In genomic region chr2:78979380-78980238, GRCh38 we compare ENCODE assay signal across 9 cellular contexts. TPM values are rescaled to one million over a fixed set of nuclear protein-coding genes. Genes with fewer than 3 reads are reported as not detected.
DNase-seq lines count a peak whose midpoint lies in the region; ATAC-seq and TF ChIP-seq lines count a peak whose summit lies in the region.
"Had no signal": no experiment of that assay in that cellular context is flagged by ENCODE, and none has a peak within 500 bp of the region (broad histone marks: within the 10 kb centered on the region; RNA-seq: fewer than 3 reads in every experiment).

No MANE protein-coding gene starts in this region.

- TF ChIP-seq CTCF in brain microvascular endothelial cell (IDR thresholded peaks at IDR 0.05; ENCODE audit: low read depth, low read length, missing control alignments) = peak; percentile 68

- no peak overlapping the region for H3K27ac Mint-ChIP-seq in activated CD4-positive, alpha-beta T cell treated with anti-CD3 and anti-CD28 coated beads, Interleukin-2, amount 10 ng/mL, durations not matched to agents 7 days and 5 days
- no peak overlapping the region for H3K27ac Mint-ChIP-seq in stimulated activated effector memory CD8-positive, alpha-beta T cell treated with anti-CD3 and anti-CD28 coated beads, Interleukin-12 subunit alpha, Interleukin-12 subunit beta, amount 100 ng/mL, for 72 hours

- no peak overlapping the region for H3K27ac ChIP-seq in brain microvascular endothelial cell
- peak overlapping the region; percentile 1 for H3K27ac ChIP-seq in mesodermal cell (ENCODE audit: low read depth, low read length, severe bottlenecking)

- H3K36me3 ChIP-seq in brain microvascular endothelial cell (replicated peaks) = no peaks in the 10 kb centered on the region
- H3K36me3 ChIP-seq in mesodermal cell (ENCODE audit: control insufficient read depth, insufficient read depth, low read length) = no peaks in the 10 kb centered on the region

- POLR2A ChIA-PET in activated CD4-positive, alpha-beta T cell treated with anti-CD3 and anti-CD28 coated beads, Interleukin-2, amount 10 ng/mL, durations not matched to agents 7 days and 5 days (lab: Charles Lee) = no interaction called here

- H3K27me3 Mint-ChIP-seq in activated CD4-positive, alpha-beta T cell treated with anti-CD3 and anti-CD28 coated beads, Interleukin-2, amount 10 ng/mL, durations not matched to agents 7 days and 5 days = no peaks in the 10 kb centered on the region
- H3K27me3 Mint-ChIP-seq: central memory CD8-positive, alpha-beta T cell had no signal

- ATAC-seq in HG02571 (IDR thresholded peaks at IDR 0.05; ENCODE audit: unreplicated experiment) = peak; percentile 38
- no peak for ATAC-seq in stimulated activated effector memory CD8-positive, alpha-beta T cell treated with anti-CD3 and anti-CD28 coated beads, Interleukin-12 subunit alpha, Interleukin-12 subunit beta, amount 100 ng/mL, for 72 hours

- no peaks in the 10 kb centered on the region for H3K9me3 Mint-ChIP-seq in activated CD4-positive, alpha-beta T cell treated with anti-CD3 and anti-CD28 coated beads, Interleukin-2, amount 10 ng/mL, durations not matched to agents 7 days and 5 days
- peaks cover 3% of the 10 kb centered on the region for H3K9me3 Mint-ChIP-seq in stimulated activated effector memory CD8-positive, alpha-beta T cell treated with anti-CD3 and anti-CD28 coated beads, Interleukin-12 subunit alpha, Interleukin-12 subunit beta, amount 100 ng/mL, for 72 hours

- H3K4me1 ChIP-seq in mesodermal cell (ENCODE audit: control insufficient read depth, insufficient read depth, low read length, poor library complexity, severe bottlenecking) = peaks cover 16% of the 10 kb centered on the region

- DNase-seq in activated CD4-positive, alpha-beta T cell treated with anti-CD3 and anti-CD28 coated beads, Interleukin-2, amount 10 ng/mL, durations not matched to agents 7 days and 5 days = peak; percentile 25
- DNase-seq in activated CD4-positive, alpha-beta T cell treated with anti-CD3 and anti-CD28 coated beads for 1 hour = no peak
- peak; percentile 50 for DNase-seq in NCI-H345 (lab: John Stamatoyannopoulos, UW)
- DNase-seq in brain microvascular endothelial cell = no peak
- DNase-seq in amniotic stem cell (lab: John Stamatoyannopoulos, UW) = no peak
- DNase-seq in stimulated activated effector memory CD8-positive, alpha-beta T cell treated with anti-CD3 and anti-CD28 coated beads, Interleukin-12 subunit alpha, Interleukin-12 subunit beta, amount 100 ng/mL, for 72 hours (ENCODE audit: low spot score in 2 of 2) = no peak

- H3K27me3 ChIP-seq in brain microvascular endothelial cell (replicated peaks) = no peaks in the 10 kb centered on the region

- H3K4me3 ChIP-seq in brain microvascular endothelial cell (ENCODE audit: low read depth, low read length) (no peak overlapping the region), mesodermal cell (ENCODE audit: extremely low read depth, insufficient read depth, low read length, poor library complexity, severe bottlenecking) (no peak overlapping the region)

- no peaks in the 10 kb centered on the region for H3K36me3 Mint-ChIP-seq in activated CD4-positive, alpha-beta T cell treated with anti-CD3 and anti-CD28 coated beads, Interleukin-2, amount 10 ng/mL, durations not matched to agents 7 days and 5 days (ENCODE audit: low read depth)
- H3K36me3 Mint-ChIP-seq in stimulated activated effector memory CD8-positive, alpha-beta T cell treated with anti-CD3 and anti-CD28 coated beads, Interleukin-12 subunit alpha, Interleukin-12 subunit beta, amount 100 ng/mL, for 72 hours = no peaks in the 10 kb centered on the region

- no peaks in the 10 kb centered on the region for H3K9me3 ChIP-seq in mesodermal cell (ENCODE audit: control insufficient read depth, low read length)

- WGBS in mesodermal cell (ENCODE audit: insufficient coverage in 2 of 2), 2 experiments = 40 to 50% methylated on average over 2 of the region's 9 CpGs

- no peak overlapping the region for H3K4me3 Mint-ChIP-seq in activated CD4-positive, alpha-beta T cell treated with anti-CD3 and anti-CD28 coated beads, Interleukin-2, amount 10 ng/mL, durations not matched to agents 7 days and 5 days
- H3K4me3 Mint-ChIP-seq in stimulated activated effector memory CD8-positive, alpha-beta T cell treated with anti-CD3 and anti-CD28 coated beads, Interleukin-12 subunit alpha, Interleukin-12 subunit beta, amount 100 ng/mL, for 72 hours = no peak overlapping the region
- H3K4me3 Mint-ChIP-seq: central memory CD8-positive, alpha-beta T cell had no signal

- in situ Hi-C loops in brain microvascular endothelial cell (cut with HindIII; ENCODE audit: low pct_ligation_motif_present, low sequenced_read_pairs) = no loop called here

- CTCF ChIA-PET in activated CD4-positive, alpha-beta T cell treated with anti-CD3 and anti-CD28 coated beads, Interleukin-2, amount 10 ng/mL, durations not matched to agents 7 days and 5 days (lab: Charles Lee) = interaction anchor here (1.4 kb wide), 1 partner anchor 9 kb away, joined by 3 read pairs; no protein-coding TSS in a partner anchor

- H3K4me1 Mint-ChIP-seq in activated CD4-positive, alpha-beta T cell treated with anti-CD3 and anti-CD28 coated beads, Interleukin-2, amount 10 ng/mL, durations not matched to agents 7 days and 5 days = no peaks in the 10 kb centered on the region
- no peaks in the 10 kb centered on the region for H3K4me1 Mint-ChIP-seq in stimulated activated effector memory CD8-positive, alpha-beta T cell treated with anti-CD3 and anti-CD28 coated beads, Interleukin-12 subunit alpha, Interleukin-12 subunit beta, amount 100 ng/mL, for 72 hours
- H3K4me1 Mint-ChIP-seq: central memory CD8-positive, alpha-beta T cell had no signal

RNA-seq across cellular contexts. Expression of gene REG3G, which starts 45.9 kb away (rescaled TPM):
- total RNA-seq in activated CD4-positive, alpha-beta T cell treated with anti-CD3 and anti-CD28 coated beads, Interleukin-2, amount 10 ng/mL, durations not matched to agents 7 days and 5 days = not detected
- polyA plus RNA-seq in mesodermal cell (2013, experiment 1 of 2) = not detected
- not detected for polyA plus RNA-seq in mesodermal cell (2013, experiment 2 of 2)

Comparison
In these comparisons a context has a peak if more than half of its experiments do, and no peak if none do; other contexts are left out.
1. DNase-seq: peak in activated CD4-positive, alpha-beta T cell treated with anti-CD3 and anti-CD28 coated beads, Interleukin-2, amount 10 ng/mL, durations not matched to agents 7 days and 5 days (single experiment) and NCI-H345 (single experiment); none in activated CD4-positive, alpha-beta T cell treated with anti-CD3 and anti-CD28 coated beads for 1 hour (single experiment), brain microvascular endothelial cell (single experiment), amniotic stem cell (single experiment) and stimulated activated effector memory CD8-positive, alpha-beta T cell treated with anti-CD3 and anti-CD28 coated beads, Interleukin-12 subunit alpha, Interleukin-12 subunit beta, amount 100 ng/mL, for 72 hours (0 of 2).